ENCODE assay signal across 8 cellular contexts in the genomic region with DNA sequence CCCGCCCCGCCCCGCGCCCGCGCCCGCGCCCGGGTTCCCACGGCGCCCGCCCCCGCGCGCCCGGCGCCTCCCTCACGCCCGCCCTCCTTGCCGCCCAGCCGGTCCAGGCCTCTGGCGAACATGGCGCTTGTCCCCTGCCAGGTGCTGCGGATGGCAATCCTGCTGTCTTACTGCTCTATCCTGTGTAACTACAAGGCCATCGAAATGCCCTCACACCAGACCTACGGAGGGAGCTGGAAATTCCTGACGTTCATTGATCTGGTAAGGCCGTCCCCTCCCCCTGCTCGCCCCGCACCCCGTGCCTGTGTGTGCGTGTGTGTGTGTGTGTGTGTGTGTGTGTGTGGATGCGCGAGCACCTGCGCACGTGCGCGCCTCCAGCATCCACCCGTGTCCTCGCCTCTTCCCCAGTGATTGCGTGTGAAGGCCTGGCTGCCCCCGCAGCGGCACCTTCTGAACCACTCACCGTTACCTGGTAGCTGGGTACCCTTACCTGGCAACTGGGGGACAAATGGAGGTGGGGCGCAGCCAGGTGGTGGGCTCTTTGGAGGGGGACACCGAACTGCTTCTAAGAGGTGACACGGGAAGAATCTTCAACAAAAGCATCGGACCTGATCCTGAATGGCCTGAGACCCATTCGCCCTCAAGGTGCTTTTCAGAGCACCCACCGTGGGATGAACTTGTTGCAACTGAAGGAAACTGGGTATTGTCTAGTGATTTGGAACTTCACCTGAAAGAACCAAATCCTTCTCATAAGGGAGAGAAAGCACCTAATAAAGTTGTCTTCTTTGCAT. TPM values are rescaled to one million over a fixed set of nuclear protein-coding genes. Genes with fewer than 3 reads are reported as not detected.
DNase-seq lines count a peak whose midpoint lies in the region; TF ChIP-seq lines count a peak whose summit lies in the region.

A gene with protein sequence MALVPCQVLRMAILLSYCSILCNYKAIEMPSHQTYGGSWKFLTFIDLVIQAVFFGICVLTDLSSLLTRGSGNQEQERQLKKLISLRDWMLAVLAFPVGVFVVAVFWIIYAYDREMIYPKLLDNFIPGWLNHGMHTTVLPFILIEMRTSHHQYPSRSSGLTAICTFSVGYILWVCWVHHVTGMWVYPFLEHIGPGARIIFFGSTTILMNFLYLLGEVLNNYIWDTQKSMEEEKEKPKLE (plus strand): TSS at position 84 of the 791 bp plus-strand sequence. CDS start 37 bp downstream, at position 121.

- H3K9me3 ChIP-seq in H9 (ENCODE audit: control insufficient read depth, low read depth, low read length) (no peaks in the 10 kb centered on the region), Loucy (ENCODE audit: insufficient read depth, low read depth, low read length) (no peaks in the 10 kb centered on the region)

- TF ChIP-seq CTCF in GM12875 (IDR thresholded peaks at IDR 0.05; ENCODE audit: borderline replicate concordance, insufficient read depth, low read depth, low read length) = no peak
- no peak for TF ChIP-seq CTCF in H9 (conservative IDR thresholded peaks at IDR 0.05)
- TF ChIP-seq CTCF in Loucy (conservative IDR thresholded peaks at IDR 0.05; ENCODE audit: low read length) = no peak

- H3K9me2 ChIP-seq in Loucy (replicated peaks; ENCODE audit: low read depth, low read length) = no peaks in the 10 kb centered on the region

- H3K14ac ChIP-seq in H9 (ENCODE audit: insufficient read depth, low read length) = peak within 1 kb of the TSS; percentile 95

- H4K8ac ChIP-seq in H9 (replicated peaks; ENCODE audit: insufficient read length, low read depth, low read length) = no peak within 1 kb of the TSS

- H3K9ac ChIP-seq in H9 (ENCODE audit: extremely low read depth, insufficient read length, low read length) (peak within 1 kb of the TSS; percentile 87), Loucy (ENCODE audit: low read depth, low read length, poor library complexity, severe bottlenecking) (peak within 1 kb of the TSS; percentile 94)

- peaks cover 14% of the 10 kb centered on the region for H3K4me1 ChIP-seq in H9 (ENCODE audit: insufficient read depth, low read length)
- peaks cover 62% of the 10 kb centered on the region for H3K4me1 ChIP-seq in Loucy (ENCODE audit: insufficient read depth, low read length, poor library complexity, severe bottlenecking)

- H3K79me2 ChIP-seq in H9 (ENCODE audit: insufficient read depth, low read length) = no peaks in the 10 kb centered on the region
- H3K79me2 ChIP-seq in Loucy (ENCODE audit: insufficient read depth, low read length) = peaks cover 33% of the 10 kb centered on the region

- H4K20me1 ChIP-seq in H9 (ENCODE audit: control insufficient read depth, insufficient read depth, insufficient read length) (no peaks in the 10 kb centered on the region), Loucy (ENCODE audit: insufficient read depth, low read length, poor library complexity, severe bottlenecking) (no peaks in the 10 kb centered on the region)

- H3F3A ChIP-seq in Loucy (ENCODE audit: low read depth) = no peaks in the 10 kb centered on the region

- H3K27me3 Mint-ChIP-seq in H9 (ENCODE audit: low read depth) = no peaks in the 10 kb centered on the region

- peak within 1 kb of the TSS; percentile 66 for H3K4me3 ChIP-seq in GM12875 (ENCODE audit: low read depth, low read length)
- peak within 1 kb of the TSS; percentile 94 for H3K4me3 ChIP-seq in Loucy (ENCODE audit: low read length, poor library complexity, severe bottlenecking)

- no peak within 1 kb of the TSS for H3K27ac ChIP-seq in H9 (ENCODE audit: insufficient read length, low read depth, low read length)

- no peak within 1 kb of the TSS for H2BK12ac ChIP-seq in H9 (ENCODE audit: insufficient read length, low read depth, low read length)

- DNase-seq in H9 (peak; percentile 69), dermis microvascular lymphatic vessel endothelial cell (ENCODE audit: low read depth in 2 of 2) (no peak), mesenteric fat pad (ENCODE audit: low spot score) (peak; percentile 91), NCI-H2196 (lab: John Stamatoyannopoulos, UW; ENCODE audit: unreplicated experiment) (no peak)
- peak; percentile 26 to 49 for DNase-seq in activated CD4-positive, alpha-beta T cell treated with anti-CD3 and anti-CD28 coated beads, Interleukin-2, amount 50 U/mL, for 24 hours (ENCODE audit: low read depth in 1 of 2, low spot score in 1 of 2)
- DNase-seq in stimulated activated CD8-positive, alpha-beta memory T cell treated with anti-CD3 and anti-CD28 coated beads, Interleukin-15, amount 100 ng/mL, for 1 hour (ENCODE audit: low read depth) = peak; percentile 27

- no peak within 1 kb of the TSS for H4K5ac ChIP-seq in H9 (ENCODE audit: insufficient read length, low read depth, low read length)

- H3K27ac Mint-ChIP-seq in H9 = peak within 1 kb of the TSS; percentile 92 to 98 (median 95)

- no peaks in the 10 kb centered on the region for H3K9me3 Mint-ChIP-seq in H9

- H3K79me1 ChIP-seq in H9 (ENCODE audit: insufficient read depth, low read depth, low read length, poor library complexity, severe bottlenecking) = no peaks in the 10 kb centered on the region

- peak within 1 kb of the TSS; percentile 60 for H3K4me2 ChIP-seq in H9 (ENCODE audit: insufficient read depth, insufficient read length, low read length)
- peak within 1 kb of the TSS; percentile 93 for H3K4me2 ChIP-seq in Loucy (ENCODE audit: low read depth, low read length, poor library complexity, severe bottlenecking)

- H3T11ph ChIP-seq in H9 (ENCODE audit: low read length) = no peak within 1 kb of the TSS

- H3K23ac ChIP-seq in H9 (ENCODE audit: insufficient read length, low read depth, low read length) = no peak within 1 kb of the TSS

- H2BK120ac ChIP-seq in H9 (ENCODE audit: low read depth, low read length, poor library complexity, severe bottlenecking) = no peak within 1 kb of the TSS

- H3K4ac ChIP-seq in H9 (ENCODE audit: low read depth, low read length) = no peak within 1 kb of the TSS; the same call in 1 of the 2 replicates

- no peak within 1 kb of the TSS for H2BK15ac ChIP-seq in H9 (ENCODE audit: low read depth, low read length)

- H3K4me3 Mint-ChIP-seq in H9 = peak within 1 kb of the TSS; percentile 93 to 95

- no peak within 1 kb of the TSS for H2BK20ac ChIP-seq in H9 (ENCODE audit: low read depth, low read length, poor library complexity, severe bottlenecking)

- no peak within 1 kb of the TSS for H2AK5ac ChIP-seq in H9 (ENCODE audit: insufficient read length, low read length)

- no peak within 1 kb of the TSS for H3K56ac ChIP-seq in H9 (ENCODE audit: insufficient read length, low read depth, low read length)

- H3K4me1 Mint-ChIP-seq in H9 = peaks cover 52 to 53% of the 10 kb centered on the region in 2 experiments

- H3K23me2 ChIP-seq in H9 (ENCODE audit: insufficient read length, low read depth, low read length, poor library complexity, severe bottlenecking) = peaks cover 5% of the 10 kb centered on the region

- peaks cover 4 to 14% (median 10%) of the 10 kb centered on the region in 3 experiments; a peak in 6 of 7 replicates for H3K36me3 Mint-ChIP-seq in H9 (ENCODE audit: insufficient read depth in 1 of 3, low read depth in 3 of 3)

- no peak within 1 kb of the TSS for H4K91ac ChIP-seq in H9 (ENCODE audit: insufficient read length, low read depth, low read length)

- H3K27me3 ChIP-seq in H9 (ENCODE audit: insufficient read depth, low read length) (no peaks in the 10 kb centered on the region), Loucy (ENCODE audit: insufficient read depth, low read length, poor library complexity, severe bottlenecking) (no peaks in the 10 kb centered on the region)

- WGBS in H9 (ENCODE audit: extremely low coverage, insufficient read length, low lambda C conversion rate) = no CpG with 5 or more reads among the region's 50 CpGs

- no peak within 1 kb of the TSS for H2AFZ ChIP-seq in H9 (ENCODE audit: low read length)
- peak within 1 kb of the TSS; percentile 97 for H2AFZ ChIP-seq in Loucy (ENCODE audit: low read length)

- H3K18ac ChIP-seq in H9 (ENCODE audit: insufficient read length, low read depth, low read length) = peak within 1 kb of the TSS; percentile 86

- H3K36me3 ChIP-seq in Loucy (ENCODE audit: insufficient read depth, low read length) = no peaks in the 10 kb centered on the region

- H2BK5ac ChIP-seq in H9 (ENCODE audit: insufficient read length, low read length) = no peak within 1 kb of the TSS

RNA-seq across cellular contexts. Expression of the gene that starts here (rescaled TPM):
- 43.3 and 44.6 TPM in 2 replicates for total RNA-seq in H9 (2021)
- total RNA-seq in dermis microvascular lymphatic vessel endothelial cell = 11.0 and 18.2 TPM in 2 replicates
- total RNA-seq in mesenteric fat pad = 46.4 TPM

Comparison
In these comparisons a context has a peak if more than half of its experiments do, and no peak if none do; other contexts are left out.
1. DNase-seq: peak in H9 (single experiment), activated CD4-positive, alpha-beta T cell treated with anti-CD3 and anti-CD28 coated beads, Interleukin-2, amount 50 U/mL, for 24 hours (2 of 2), mesenteric fat pad (single experiment) and stimulated activated CD8-positive, alpha-beta memory T cell treated with anti-CD3 and anti-CD28 coated beads, Interleukin-15, amount 100 ng/mL, for 1 hour (single experiment); none in dermis microvascular lymphatic vessel endothelial cell (0 of 2) and NCI-H2196 (single experiment).